1 cellular context compared by ENCODE assay signal in genomic region chr9:101618693-101619092, GRCh38.
TF ChIP-seq lines count a peak whose summit lies in the region.

No MANE protein-coding gene starts in this region.

TF ChIP-seq in HepG2, 621 proteins besides CTCF, POLR2A, EP300 and RAD21 (continued from another document):
- TF ChIP-seq ZNF512B (CRISPR knock-in tag; IDR thresholded peaks at IDR 0.05; ENCODE audit: borderline replicate concordance) (no peak), ZNF136 (CRISPR knock-in tag; IDR thresholded peaks at IDR 0.05; ENCODE audit: low read depth) (no peak), MAFK (conservative IDR thresholded peaks at IDR 0.05 in 1 of 2, IDR thresholded peaks at IDR 0.05 in 1 of 2; ENCODE audit: low read length in 2 of 2) (peak in 1 of 2 experiments; percentile 21; a peak in 1 of 4 replicates), MED13 (CRISPR knock-in tag; IDR thresholded peaks at IDR 0.05) (no peak), PATZ1 (CRISPR knock-in tag; IDR thresholded peaks at IDR 0.05) (no peak), ZNF773 (CRISPR knock-in tag; IDR thresholded peaks at IDR 0.05; ENCODE audit: borderline replicate concordance) (no peak), ZNF816 (CRISPR knock-in tag; IDR thresholded peaks at IDR 0.05; ENCODE audit: borderline replicate concordance) (no peak)
